In the genomic region with DNA sequence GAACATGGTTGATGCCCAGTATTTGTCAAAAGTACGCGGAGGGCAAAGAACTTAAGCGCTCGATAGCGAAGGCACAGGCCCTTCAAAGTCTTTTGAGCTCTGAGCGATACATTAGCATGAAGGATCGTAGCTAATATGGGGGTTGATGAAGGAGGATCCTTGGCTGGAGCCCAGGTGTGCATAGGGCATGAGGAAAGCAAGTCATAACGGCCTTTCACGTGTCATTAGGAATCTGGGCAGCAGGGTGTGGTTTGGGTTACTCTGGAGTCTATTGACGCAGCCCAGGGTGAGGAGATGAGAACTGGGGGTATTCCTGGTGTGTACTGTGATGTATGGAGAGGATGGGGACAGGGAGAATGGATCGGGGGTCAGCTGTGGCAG, we compare ENCODE assay signal across 7 cellular contexts. TPM values are rescaled to one million over a fixed set of nuclear protein-coding genes. Genes with fewer than 3 reads are reported as not detected.
DNase-seq lines count a peak whose midpoint lies in the region; ATAC-seq and TF ChIP-seq lines count a peak whose summit lies in the region.

No MANE protein-coding gene starts in this region.

- H3K36me3 ChIP-seq in SJCRH30 (peaks cover 9% of the 10 kb centered on the region; the same call in 1 of the 2 replicates), mucosa of descending colon (ENCODE audit: low read depth) (no peaks in the 10 kb centered on the region)

- H3K4me1 ChIP-seq in SJCRH30 (peaks cover 4% of the 10 kb centered on the region; the same call in 1 of the 2 replicates), mucosa of descending colon (ENCODE audit: low read depth) (peaks cover 2% of the 10 kb centered on the region)

- H3K4me3 ChIP-seq in SJCRH30: peak overlapping the region; percentile 89
- peak overlapping the region; percentile 54 for H3K4me3 ChIP-seq in mucosa of descending colon

- no peaks in the 10 kb centered on the region; the same call in 1 of the 2 replicates for H3K9me3 ChIP-seq in SJCRH30 (replicated peaks)
- no peaks in the 10 kb centered on the region for H3K9me3 ChIP-seq in mucosa of descending colon

- H3K4me1 Mint-ChIP-seq in endothelial cell (ENCODE audit: unreplicated experiment): peaks cover 19% of the 10 kb centered on the region

- no peaks in the 10 kb centered on the region for H3K9me3 Mint-ChIP-seq in endothelial cell (ENCODE audit: unreplicated experiment)

- DNase-seq in GM04503 (ENCODE audit: low read depth) (peak; percentile 15), SJCRH30 (peak; percentile 17 to 37), endothelial cell (ENCODE audit: low spot score) (no peak), mucosa of descending colon (peak in 2 of 3 donors; percentile 46 to 68), ureter (ENCODE audit: low spot score) (peak; percentile 69), cerebellar nuclear complex (lab: John Stamatoyannopoulos, UW) (no peak)

- H3K27me3 Mint-ChIP-seq in endothelial cell (ENCODE audit: unreplicated experiment): peaks cover 6% of the 10 kb centered on the region

- H3K27me3 ChIP-seq in SJCRH30: no peaks in the 10 kb centered on the region

- peak overlapping the region; percentile 91 for H3K27ac ChIP-seq in SJCRH30

- peak overlapping the region; percentile 80 for H3K27ac Mint-ChIP-seq in endothelial cell (ENCODE audit: unreplicated experiment)

- TF ChIP-seq CTCF in endothelial cell (IDR thresholded peaks at IDR 0.05; ENCODE audit: unreplicated experiment): no peak
- TF ChIP-seq CTCF in mucosa of descending colon (IDR thresholded peaks at IDR 0.05): no peak

- ATAC-seq in HG02852 (IDR thresholded peaks at IDR 0.05; ENCODE audit: unreplicated experiment) (peak; percentile 5), mucosa of descending colon (peak; percentile 56)

- H3K36me3 Mint-ChIP-seq in endothelial cell (ENCODE audit: low read depth, unreplicated experiment): peaks cover 16% of the 10 kb centered on the region

- peak overlapping the region; percentile 98 for H3K4me3 Mint-ChIP-seq in endothelial cell (ENCODE audit: unreplicated experiment)

- intact Hi-C loops in mucosa of descending colon (cut with DNase I, micrococcal nuclease): no loop called here

RNA-seq across cellular contexts. Expression of gene NME6, which starts 0.6 kb away (rescaled TPM):
- 28.2 and 30.9 TPM in 2 replicates for total RNA-seq in SJCRH30 (2014; rRNA removed; shearing (Covaris generic))
- total RNA-seq in endothelial cell (ENCODE audit: unreplicated experiment): 31.0 TPM
- total RNA-seq in mucosa of descending colon: 10 to 100 TPM; 23.5 to 29.9 (median 25.9) TPM
- 30.8 TPM for total RNA-seq in ureter

RNA-seq across cellular contexts. Expression of gene SPINK8, which starts 31.7 kb away (rescaled TPM):
- not detected in 2 replicates for total RNA-seq in SJCRH30 (2014; rRNA removed; shearing (Covaris generic))
- total RNA-seq in endothelial cell (ENCODE audit: unreplicated experiment): not detected
- total RNA-seq in mucosa of descending colon: not detected
- 12.0 TPM for total RNA-seq in ureter

Comparison
In these comparisons a context has a peak if more than half of its experiments do, and no peak if none do; other contexts are left out.
1. DNase-seq: peak in GM04503 (single experiment), SJCRH30 (2 of 2), mucosa of descending colon (2 of 3) and ureter (single experiment); none in endothelial cell (single experiment) and cerebellar nuclear complex (0 of 2).